Comparison of ENCODE assay signal across 1 cellular context in the genomic region with DNA sequence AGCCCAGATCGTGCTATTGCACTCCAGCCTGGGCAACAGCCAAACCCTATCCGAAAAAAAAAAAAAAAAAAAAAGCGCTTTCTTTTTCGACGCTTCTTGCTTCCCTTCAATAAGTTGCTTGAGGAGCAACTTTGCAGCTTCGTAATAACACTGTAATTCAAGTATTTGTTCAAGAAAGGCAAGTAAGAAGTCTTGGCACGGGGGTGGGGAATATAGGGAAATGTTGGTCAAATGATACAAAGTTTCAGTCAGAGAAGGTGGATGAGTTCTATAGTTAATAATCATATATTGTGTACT.
TF ChIP-seq lines count a peak whose summit lies in the region.

No MANE protein-coding gene starts in this region.

TF ChIP-seq in GM12878, 131 proteins besides CTCF, POLR2A, EP300 and RAD21:
- TF ChIP-seq POLR2AphosphoS5 (IDR thresholded peaks at IDR 0.05; ENCODE audit: low read length) (no peak), TCF3 (IDR thresholded peaks at IDR 0.05; ENCODE audit: borderline replicate concordance, insufficient read depth, low read depth, low read length) (no peak), MTA3 (IDR thresholded peaks at IDR 0.05; ENCODE audit: borderline replicate concordance, low read length) (no peak), ESRRA (IDR thresholded peaks at IDR 0.05; ENCODE audit: low read length) (no peak), PAX8 (IDR thresholded peaks at IDR 0.05) (no peak), NR2C1 (IDR thresholded peaks at IDR 0.05) (no peak), SIX5 (IDR thresholded peaks at IDR 0.05; ENCODE audit: low read depth, low read length, severe bottlenecking) (no peak), ZSCAN29 (IDR thresholded peaks at IDR 0.05) (no peak)
- TF ChIP-seq, protein P1, sequence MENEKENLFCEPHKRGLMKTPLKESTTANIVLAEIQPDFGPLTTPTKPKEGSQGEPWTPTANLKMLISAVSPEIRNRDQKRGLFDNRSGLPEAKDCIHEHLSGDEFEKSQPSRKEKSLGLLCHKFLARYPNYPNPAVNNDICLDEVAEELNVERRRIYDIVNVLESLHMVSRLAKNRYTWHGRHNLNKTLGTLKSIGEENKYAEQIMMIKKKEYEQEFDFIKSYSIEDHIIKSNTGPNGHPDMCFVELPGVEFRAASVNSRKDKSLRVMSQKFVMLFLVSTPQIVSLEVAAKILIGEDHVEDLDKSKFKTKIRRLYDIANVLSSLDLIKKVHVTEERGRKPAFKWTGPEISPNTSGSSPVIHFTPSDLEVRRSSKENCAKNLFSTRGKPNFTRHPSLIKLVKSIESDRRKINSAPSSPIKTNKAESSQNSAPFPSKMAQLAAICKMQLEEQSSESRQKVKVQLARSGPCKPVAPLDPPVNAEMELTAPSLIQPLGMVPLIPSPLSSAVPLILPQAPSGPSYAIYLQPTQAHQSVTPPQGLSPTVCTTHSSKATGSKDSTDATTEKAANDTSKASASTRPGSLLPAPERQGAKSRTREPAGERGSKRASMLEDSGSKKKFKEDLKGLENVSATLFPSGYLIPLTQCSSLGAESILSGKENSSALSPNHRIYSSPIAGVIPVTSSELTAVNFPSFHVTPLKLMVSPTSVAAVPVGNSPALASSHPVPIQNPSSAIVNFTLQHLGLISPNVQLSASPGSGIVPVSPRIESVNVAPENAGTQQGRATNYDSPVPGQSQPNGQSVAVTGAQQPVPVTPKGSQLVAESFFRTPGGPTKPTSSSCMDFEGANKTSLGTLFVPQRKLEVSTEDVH (IDR thresholded peaks at IDR 0.05; ENCODE audit: low read depth, partially characterized antibody): no peak
TF ChIP-seq in GM12878: peak in this region for 0.
